ENCODE assay signal across 19 cellular contexts in genomic region chr12:30813741-30814687, GRCh38. TPM values are rescaled to one million over a fixed set of nuclear protein-coding genes. Genes with fewer than 3 reads are reported as not detected.
DNase-seq lines count a peak whose midpoint lies in the region; ATAC-seq, FAIRE-seq and TF ChIP-seq lines count a peak whose summit lies in the region.
"Had no signal": no experiment of that assay in that cellular context is flagged by ENCODE, and none has a peak within 500 bp of the region (broad histone marks: within the 10 kb centered on the region; RNA-seq: fewer than 3 reads in every experiment).

No MANE protein-coding gene starts in this region.

- peak; percentile 36 for FAIRE-seq in A549 (lab: Jason Lieb, UNC)
- FAIRE-seq: H1 had no signal

- H3K9me3 ChIP-seq in A549: no peaks in the 10 kb centered on the region; the same call in 2 of the 3 replicates
- H3K9me3 ChIP-seq: transverse colon had no signal

- H3K4me3 ChIP-seq in A549 (no peak overlapping the region), cardiac fibroblast (replicated peaks in 1 of 2; ENCODE audit: low read depth in 2 of 2, low read length in 2 of 2) (no peak overlapping the region)
- H3K4me3 ChIP-seq: heart left ventricle, skin epidermis, transverse colon had no signal

- no peaks in the 10 kb centered on the region for H3K4me1 ChIP-seq in A549
- H3K4me1 ChIP-seq: heart left ventricle, transverse colon had no signal

- TF ChIP-seq CTCF in A549 (IDR thresholded peaks at IDR 0.05) (no peak), cardiac fibroblast (IDR thresholded peaks at IDR 0.05; ENCODE audit: low read depth, low read length) (no peak)

- CTCF ChIA-PET in A549 (lab: Yijun Ruan, JAX): no interaction called here

- 0 out of 6 replicates have a peak, but pooled peaks of 1 of the 2 experiments have one; percentile 19 for ATAC-seq in A549
- ATAC-seq: heart left ventricle had no signal

- no peak for TF ChIP-seq EP300 in A549 (IDR thresholded peaks at IDR 0.05)

- no peak for TF ChIP-seq RAD21 in A549 (conservative IDR thresholded peaks at IDR 0.05 in 1 of 2, IDR thresholded peaks at IDR 0.05 in 1 of 2)

- DNase-seq in A549 (ENCODE audit: low read depth in 1 of 2, low spot score in 1 of 2): no peak
- DNase-seq in COLO829 (ENCODE audit: low spot score): peak; percentile 59
- DNase-seq in cardiac fibroblast (ENCODE audit: low read depth in 2 of 2): peak; percentile 48 to 57
- peak; percentile 34 for DNase-seq in iris pigment epithelial cell (ENCODE audit: low read depth)
- no peak for DNase-seq in GM19240 (ENCODE audit: insufficient read length, low spot score)
- no peak for DNase-seq in DMS153 (lab: John Stamatoyannopoulos, UW)
- no peak for DNase-seq in hippocampal formation (lab: John Stamatoyannopoulos, UW)
- DNase-seq: AML-193; amniotic stem cell; cerebellar nuclear complex; DND-41; heart left ventricle; Karpas-422; NCI-H1092; NCI-H2029 treated with DMSO at 0.1 percent for 48 hours; stimulated activated CD4-positive, alpha-beta T cell treated with anti-CD3 and anti-CD28 coated beads, Interleukin-2, amount 100 ng/mL, for 48 hours; transverse colon had no signal

- WGBS in A549 (ENCODE audit: missing lambda C conversion rate): 24% methylated on average over 2 of the region's 2 CpGs

- POLR2A ChIA-PET in A549 (lab: Yijun Ruan, JAX): interaction anchor here (1.9 kb wide), 1 partner anchor 18 kb away, joined by 5 read pairs; no protein-coding TSS in a partner anchor

- TF ChIP-seq POLR2A in A549 (IDR thresholded peaks at IDR 0.05; ENCODE audit: low read length): no peak

- H3K27ac ChIP-seq in A549: no peak overlapping the region
- H3K27ac ChIP-seq: heart left ventricle, skin epidermis, transverse colon had no signal

- H3K4me2 ChIP-seq in A549: no peak overlapping the region

TF ChIP-seq in A549, 52 proteins besides CTCF, POLR2A, EP300 and RAD21:
- TF ChIP-seq NFE2L2 (conservative IDR thresholded peaks at IDR 0.05; ENCODE audit: low read length): no peak
TF ChIP-seq in A549: peak in this region for 0.

RNA-seq across cellular contexts. Expression of gene CAPRIN2, which starts 59.3 kb away (rescaled TPM):
- polyA plus RNA-seq in A549 (2011; rRNA removed) (26.2 and 31.6 TPM in 2 replicates), A549 (2017; fragmentation: RNase III; extraction: RNeasy Plus Mini Kit Qiagen cat#74134 plus additional on column Dnase treatment) (23.1 to 25.0 TPM (median 24.2 TPM) in 3 replicates)
- polyA plus RNA-seq in A549 (2012; cell fraction: cytosol; rRNA removed): 8.2 and 8.9 TPM in 2 replicates
- polyA plus RNA-seq in A549 (2012; cell fraction: nucleus; rRNA removed): 17.7 and 32.2 TPM in 2 replicates
- polyA minus RNA-seq in A549 (2011; rRNA and poly(A)+ RNA removed): 12.0 and 14.0 TPM in 2 replicates

Comparison
In these comparisons a context has a peak if more than half of its experiments do, and no peak if none do; other contexts are left out.
1. DNase-seq: peak in COLO829 (single experiment), cardiac fibroblast (2 of 2) and iris pigment epithelial cell (single experiment); none in A549 (0 of 2), GM19240 (single experiment), DMS153 (single experiment) and hippocampal formation (0 of 2).